In the genomic region with DNA sequence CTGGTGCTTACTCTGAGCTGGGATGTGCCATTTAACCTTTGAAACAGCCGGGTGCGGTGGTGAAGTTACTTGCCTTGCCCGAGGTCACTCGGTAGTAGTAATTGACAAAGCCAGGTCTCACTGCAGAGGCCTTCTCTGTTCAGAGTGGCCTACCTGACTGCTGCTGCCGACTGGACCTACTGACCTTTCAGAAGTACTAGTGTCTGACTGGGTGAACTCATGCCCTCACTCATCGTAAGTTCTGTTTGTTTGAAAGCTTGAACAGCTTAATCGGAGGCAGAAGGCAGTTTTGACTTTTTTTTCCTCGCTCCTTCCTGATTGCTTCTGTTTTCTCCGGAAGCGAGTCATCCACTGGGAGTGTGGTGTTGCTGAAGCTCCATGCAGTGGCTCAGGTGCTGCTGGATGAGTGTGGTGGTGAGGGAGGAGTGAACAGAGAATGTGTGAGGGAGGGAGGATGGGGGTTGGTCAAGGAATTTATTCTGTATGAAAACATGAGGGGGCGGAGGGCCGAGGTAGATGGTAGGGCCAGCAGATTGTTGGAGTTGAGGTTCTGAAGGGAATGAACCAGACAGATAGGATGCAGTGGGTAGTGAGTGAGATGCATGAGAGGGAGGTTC, we compare ENCODE assay signal across 1 cellular context.
TF ChIP-seq lines count a peak whose summit lies in the region.

No MANE protein-coding gene starts in this region.

TF ChIP-seq in HepG2, 621 proteins besides CTCF, POLR2A, EP300 and RAD21 (continued from another document and continues in another):
- TF ChIP-seq, protein P1, sequence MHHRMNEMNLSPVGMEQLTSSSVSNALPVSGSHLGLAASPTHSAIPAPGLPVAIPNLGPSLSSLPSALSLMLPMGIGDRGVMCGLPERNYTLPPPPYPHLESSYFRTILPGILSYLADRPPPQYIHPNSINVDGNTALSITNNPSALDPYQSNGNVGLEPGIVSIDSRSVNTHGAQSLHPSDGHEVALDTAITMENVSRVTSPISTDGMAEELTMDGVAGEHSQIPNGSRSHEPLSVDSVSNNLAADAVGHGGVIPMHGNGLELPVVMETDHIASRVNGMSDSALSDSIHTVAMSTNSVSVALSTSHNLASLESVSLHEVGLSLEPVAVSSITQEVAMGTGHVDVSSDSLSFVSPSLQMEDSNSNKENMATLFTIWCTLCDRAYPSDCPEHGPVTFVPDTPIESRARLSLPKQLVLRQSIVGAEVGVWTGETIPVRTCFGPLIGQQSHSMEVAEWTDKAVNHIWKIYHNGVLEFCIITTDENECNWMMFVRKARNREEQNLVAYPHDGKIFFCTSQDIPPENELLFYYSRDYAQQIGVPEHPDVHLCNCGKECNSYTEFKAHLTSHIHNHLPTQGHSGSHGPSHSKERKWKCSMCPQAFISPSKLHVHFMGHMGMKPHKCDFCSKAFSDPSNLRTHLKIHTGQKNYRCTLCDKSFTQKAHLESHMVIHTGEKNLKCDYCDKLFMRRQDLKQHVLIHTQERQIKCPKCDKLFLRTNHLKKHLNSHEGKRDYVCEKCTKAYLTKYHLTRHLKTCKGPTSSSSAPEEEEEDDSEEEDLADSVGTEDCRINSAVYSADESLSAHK (CRISPR knock-in tag; IDR thresholded peaks at IDR 0.05; ENCODE audit: borderline replicate concordance), result no peak
- TF ChIP-seq SKI (IDR thresholded peaks at IDR 0.05; ENCODE audit: partially characterized antibody), result no peak
- TF ChIP-seq GATA4 (IDR thresholded peaks at IDR 0.05; ENCODE audit: borderline replicate concordance, low read depth), result no peak
- TF ChIP-seq ZMYM3 (CRISPR knock-in tag; IDR thresholded peaks at IDR 0.05), result no peak; the same call in 1 of the 2 replicates
- no peak for TF ChIP-seq XBP1 (CRISPR knock-in tag; IDR thresholded peaks at IDR 0.05)
- TF ChIP-seq GFI1 (CRISPR knock-in tag; IDR thresholded peaks at IDR 0.05; ENCODE audit: borderline replicate concordance), result no peak
- TF ChIP-seq, protein P2, sequence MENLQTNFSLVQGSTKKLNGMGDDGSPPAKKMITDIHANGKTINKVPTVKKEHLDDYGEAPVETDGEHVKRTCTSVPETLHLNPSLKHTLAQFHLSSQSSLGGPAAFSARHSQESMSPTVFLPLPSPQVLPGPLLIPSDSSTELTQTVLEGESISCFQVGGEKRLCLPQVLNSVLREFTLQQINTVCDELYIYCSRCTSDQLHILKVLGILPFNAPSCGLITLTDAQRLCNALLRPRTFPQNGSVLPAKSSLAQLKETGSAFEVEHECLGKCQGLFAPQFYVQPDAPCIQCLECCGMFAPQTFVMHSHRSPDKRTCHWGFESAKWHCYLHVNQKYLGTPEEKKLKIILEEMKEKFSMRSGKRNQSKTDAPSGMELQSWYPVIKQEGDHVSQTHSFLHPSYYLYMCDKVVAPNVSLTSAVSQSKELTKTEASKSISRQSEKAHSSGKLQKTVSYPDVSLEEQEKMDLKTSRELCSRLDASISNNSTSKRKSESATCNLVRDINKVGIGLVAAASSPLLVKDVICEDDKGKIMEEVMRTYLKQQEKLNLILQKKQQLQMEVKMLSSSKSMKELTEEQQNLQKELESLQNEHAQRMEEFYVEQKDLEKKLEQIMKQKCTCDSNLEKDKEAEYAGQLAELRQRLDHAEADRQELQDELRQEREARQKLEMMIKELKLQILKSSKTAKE (CRISPR knock-in tag; IDR thresholded peaks at IDR 0.05; ENCODE audit: borderline replicate concordance), result 0 out of 2 replicates have a peak, but pooled peaks have one; percentile 36
- peak; percentile 48 for TF ChIP-seq ZFY (CRISPR knock-in tag; IDR thresholded peaks at IDR 0.05)
- TF ChIP-seq RORA (CRISPR knock-in tag; IDR thresholded peaks at IDR 0.05), result no peak
- TF ChIP-seq, protein P3, sequence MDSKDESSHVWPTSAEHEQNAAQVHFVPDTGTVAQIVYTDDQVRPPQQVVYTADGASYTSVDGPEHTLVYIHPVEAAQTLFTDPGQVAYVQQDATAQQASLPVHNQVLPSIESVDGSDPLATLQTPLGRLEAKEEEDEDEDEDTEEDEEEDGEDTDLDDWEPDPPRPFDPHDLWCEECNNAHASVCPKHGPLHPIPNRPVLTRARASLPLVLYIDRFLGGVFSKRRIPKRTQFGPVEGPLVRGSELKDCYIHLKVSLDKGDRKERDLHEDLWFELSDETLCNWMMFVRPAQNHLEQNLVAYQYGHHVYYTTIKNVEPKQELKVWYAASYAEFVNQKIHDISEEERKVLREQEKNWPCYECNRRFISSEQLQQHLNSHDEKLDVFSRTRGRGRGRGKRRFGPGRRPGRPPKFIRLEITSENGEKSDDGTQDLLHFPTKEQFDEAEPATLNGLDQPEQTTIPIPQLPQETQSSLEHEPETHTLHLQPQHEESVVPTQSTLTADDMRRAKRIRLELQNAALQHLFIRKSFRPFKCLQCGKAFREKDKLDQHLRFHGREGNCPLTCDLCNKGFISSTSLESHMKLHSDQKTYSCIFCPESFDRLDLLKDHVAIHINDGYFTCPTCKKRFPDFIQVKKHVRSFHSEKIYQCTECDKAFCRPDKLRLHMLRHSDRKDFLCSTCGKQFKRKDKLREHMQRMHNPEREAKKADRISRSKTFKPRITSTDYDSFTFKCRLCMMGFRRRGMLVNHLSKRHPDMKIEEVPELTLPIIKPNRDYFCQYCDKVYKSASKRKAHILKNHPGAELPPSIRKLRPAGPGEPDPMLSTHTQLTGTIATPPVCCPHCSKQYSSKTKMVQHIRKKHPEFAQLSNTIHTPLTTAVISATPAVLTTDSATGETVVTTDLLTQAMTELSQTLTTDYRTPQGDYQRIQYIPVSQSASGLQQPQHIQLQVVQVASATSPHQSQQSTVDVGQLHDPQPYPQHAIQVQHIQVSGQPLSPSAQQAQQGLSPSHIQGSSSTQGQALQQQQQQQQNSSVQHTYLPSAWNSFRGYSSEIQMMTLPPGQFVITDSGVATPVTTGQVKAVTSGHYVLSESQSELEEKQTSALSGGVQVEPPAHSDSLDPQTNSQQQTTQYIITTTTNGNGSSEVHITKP (CRISPR knock-in tag; IDR thresholded peaks at IDR 0.05; ENCODE audit: low read depth), result peak; percentile 46; the same call in 1 of the 2 replicates
- no peak for TF ChIP-seq ZNF570 (CRISPR knock-in tag; IDR thresholded peaks at IDR 0.05; ENCODE audit: borderline replicate concordance)
- peak; percentile 33; the same call in 1 of the 2 replicates for TF ChIP-seq NR2F2 (IDR thresholded peaks at IDR 0.05; ENCODE audit: borderline replicate concordance, low read depth)
- TF ChIP-seq THAP11 (CRISPR knock-in tag; IDR thresholded peaks at IDR 0.05), result peak; percentile 40; the same call in 1 of the 2 replicates
- TF ChIP-seq, protein P4, sequence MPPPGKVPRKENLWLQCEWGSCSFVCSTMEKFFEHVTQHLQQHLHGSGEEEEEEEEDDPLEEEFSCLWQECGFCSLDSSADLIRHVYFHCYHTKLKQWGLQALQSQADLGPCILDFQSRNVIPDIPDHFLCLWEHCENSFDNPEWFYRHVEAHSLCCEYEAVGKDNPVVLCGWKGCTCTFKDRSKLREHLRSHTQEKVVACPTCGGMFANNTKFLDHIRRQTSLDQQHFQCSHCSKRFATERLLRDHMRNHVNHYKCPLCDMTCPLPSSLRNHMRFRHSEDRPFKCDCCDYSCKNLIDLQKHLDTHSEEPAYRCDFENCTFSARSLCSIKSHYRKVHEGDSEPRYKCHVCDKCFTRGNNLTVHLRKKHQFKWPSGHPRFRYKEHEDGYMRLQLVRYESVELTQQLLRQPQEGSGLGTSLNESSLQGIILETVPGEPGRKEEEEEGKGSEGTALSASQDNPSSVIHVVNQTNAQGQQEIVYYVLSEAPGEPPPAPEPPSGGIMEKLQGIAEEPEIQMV (CRISPR knock-in tag; IDR thresholded peaks at IDR 0.05; ENCODE audit: low read depth), result no peak
- TF ChIP-seq RXRB (CRISPR knock-in tag; IDR thresholded peaks at IDR 0.05; ENCODE audit: borderline replicate concordance), result peak; percentile 60; the same call in 1 of the 2 replicates
- peak; percentile 49 for TF ChIP-seq SALL1 (CRISPR knock-in tag; IDR thresholded peaks at IDR 0.05)
- TF ChIP-seq, protein P5, sequence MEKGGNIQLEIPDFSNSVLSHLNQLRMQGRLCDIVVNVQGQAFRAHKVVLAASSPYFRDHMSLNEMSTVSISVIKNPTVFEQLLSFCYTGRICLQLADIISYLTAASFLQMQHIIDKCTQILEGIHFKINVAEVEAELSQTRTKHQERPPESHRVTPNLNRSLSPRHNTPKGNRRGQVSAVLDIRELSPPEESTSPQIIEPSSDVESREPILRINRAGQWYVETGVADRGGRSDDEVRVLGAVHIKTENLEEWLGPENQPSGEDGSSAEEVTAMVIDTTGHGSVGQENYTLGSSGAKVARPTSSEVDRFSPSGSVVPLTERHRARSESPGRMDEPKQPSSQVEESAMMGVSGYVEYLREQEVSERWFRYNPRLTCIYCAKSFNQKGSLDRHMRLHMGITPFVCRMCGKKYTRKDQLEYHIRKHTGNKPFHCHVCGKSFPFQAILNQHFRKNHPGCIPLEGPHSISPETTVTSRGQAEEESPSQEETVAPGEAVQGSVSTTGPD (CRISPR knock-in tag; IDR thresholded peaks at IDR 0.05), result no peak
- TF ChIP-seq, protein P6, sequence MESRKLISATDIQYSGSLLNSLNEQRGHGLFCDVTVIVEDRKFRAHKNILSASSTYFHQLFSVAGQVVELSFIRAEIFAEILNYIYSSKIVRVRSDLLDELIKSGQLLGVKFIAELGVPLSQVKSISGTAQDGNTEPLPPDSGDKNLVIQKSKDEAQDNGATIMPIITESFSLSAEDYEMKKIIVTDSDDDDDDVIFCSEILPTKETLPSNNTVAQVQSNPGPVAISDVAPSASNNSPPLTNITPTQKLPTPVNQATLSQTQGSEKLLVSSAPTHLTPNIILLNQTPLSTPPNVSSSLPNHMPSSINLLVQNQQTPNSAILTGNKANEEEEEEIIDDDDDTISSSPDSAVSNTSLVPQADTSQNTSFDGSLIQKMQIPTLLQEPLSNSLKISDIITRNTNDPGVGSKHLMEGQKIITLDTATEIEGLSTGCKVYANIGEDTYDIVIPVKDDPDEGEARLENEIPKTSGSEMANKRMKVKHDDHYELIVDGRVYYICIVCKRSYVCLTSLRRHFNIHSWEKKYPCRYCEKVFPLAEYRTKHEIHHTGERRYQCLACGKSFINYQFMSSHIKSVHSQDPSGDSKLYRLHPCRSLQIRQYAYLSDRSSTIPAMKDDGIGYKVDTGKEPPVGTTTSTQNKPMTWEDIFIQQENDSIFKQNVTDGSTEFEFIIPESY (CRISPR knock-in tag; IDR thresholded peaks at IDR 0.05), result peak; percentile 15; the same call in 1 of the 2 replicates
- TF ChIP-seq ATM (IDR thresholded peaks at IDR 0.05; ENCODE audit: borderline replicate concordance), result no peak
- no peak for TF ChIP-seq ZNF629 (CRISPR knock-in tag; conservative IDR thresholded peaks at IDR 0.05)
- TF ChIP-seq, protein P7, sequence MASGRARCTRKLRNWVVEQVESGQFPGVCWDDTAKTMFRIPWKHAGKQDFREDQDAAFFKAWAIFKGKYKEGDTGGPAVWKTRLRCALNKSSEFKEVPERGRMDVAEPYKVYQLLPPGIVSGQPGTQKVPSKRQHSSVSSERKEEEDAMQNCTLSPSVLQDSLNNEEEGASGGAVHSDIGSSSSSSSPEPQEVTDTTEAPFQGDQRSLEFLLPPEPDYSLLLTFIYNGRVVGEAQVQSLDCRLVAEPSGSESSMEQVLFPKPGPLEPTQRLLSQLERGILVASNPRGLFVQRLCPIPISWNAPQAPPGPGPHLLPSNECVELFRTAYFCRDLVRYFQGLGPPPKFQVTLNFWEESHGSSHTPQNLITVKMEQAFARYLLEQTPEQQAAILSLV (CRISPR knock-in tag; IDR thresholded peaks at IDR 0.05; ENCODE audit: borderline replicate concordance), result no peak
- no peak for TF ChIP-seq ZSCAN20 (CRISPR knock-in tag; IDR thresholded peaks at IDR 0.05; ENCODE audit: borderline replicate concordance)
- TF ChIP-seq KDM6A (CRISPR knock-in tag; IDR thresholded peaks at IDR 0.05; ENCODE audit: low read depth), result no peak
- TF ChIP-seq ZNF768 (CRISPR knock-in tag; IDR thresholded peaks at IDR 0.05), result no peak
- TF ChIP-seq, protein P8, sequence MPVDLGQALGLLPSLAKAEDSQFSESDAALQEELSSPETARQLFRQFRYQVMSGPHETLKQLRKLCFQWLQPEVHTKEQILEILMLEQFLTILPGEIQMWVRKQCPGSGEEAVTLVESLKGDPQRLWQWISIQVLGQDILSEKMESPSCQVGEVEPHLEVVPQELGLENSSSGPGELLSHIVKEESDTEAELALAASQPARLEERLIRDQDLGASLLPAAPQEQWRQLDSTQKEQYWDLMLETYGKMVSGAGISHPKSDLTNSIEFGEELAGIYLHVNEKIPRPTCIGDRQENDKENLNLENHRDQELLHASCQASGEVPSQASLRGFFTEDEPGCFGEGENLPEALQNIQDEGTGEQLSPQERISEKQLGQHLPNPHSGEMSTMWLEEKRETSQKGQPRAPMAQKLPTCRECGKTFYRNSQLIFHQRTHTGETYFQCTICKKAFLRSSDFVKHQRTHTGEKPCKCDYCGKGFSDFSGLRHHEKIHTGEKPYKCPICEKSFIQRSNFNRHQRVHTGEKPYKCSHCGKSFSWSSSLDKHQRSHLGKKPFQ (CRISPR knock-in tag; IDR thresholded peaks at IDR 0.05; ENCODE audit: insufficient replicate concordance), result no peak
- no peak for TF ChIP-seq ZSCAN21 (CRISPR knock-in tag; IDR thresholded peaks at IDR 0.05; ENCODE audit: borderline replicate concordance)
- TF ChIP-seq, protein P9, sequence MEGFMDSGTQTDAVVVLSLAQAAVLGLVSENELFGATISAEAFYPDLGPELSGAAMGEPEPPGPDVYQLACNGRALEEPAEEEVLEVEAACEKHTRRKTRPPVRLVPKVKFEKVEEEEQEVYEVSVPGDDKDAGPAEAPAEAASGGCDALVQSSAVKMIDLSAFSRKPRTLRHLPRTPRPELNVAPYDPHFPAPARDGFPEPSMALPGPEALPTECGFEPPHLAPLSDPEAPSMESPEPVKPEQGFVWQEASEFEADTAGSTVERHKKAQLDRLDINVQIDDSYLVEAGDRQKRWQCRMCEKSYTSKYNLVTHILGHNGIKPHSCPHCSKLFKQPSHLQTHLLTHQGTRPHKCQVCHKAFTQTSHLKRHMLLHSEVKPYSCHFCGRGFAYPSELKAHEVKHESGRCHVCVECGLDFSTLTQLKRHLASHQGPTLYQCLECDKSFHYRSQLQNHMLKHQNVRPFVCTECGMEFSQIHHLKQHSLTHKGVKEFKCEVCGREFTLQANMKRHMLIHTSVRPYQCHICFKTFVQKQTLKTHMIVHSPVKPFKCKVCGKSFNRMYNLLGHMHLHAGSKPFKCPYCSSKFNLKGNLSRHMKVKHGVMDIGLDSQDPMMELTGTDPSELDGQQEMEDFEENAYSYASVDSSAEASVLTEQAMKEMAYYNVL (CRISPR knock-in tag; IDR thresholded peaks at IDR 0.05; ENCODE audit: borderline replicate concordance), result 0 out of 2 replicates have a peak, but pooled peaks have one; percentile 39
- peak; percentile 37; the same call in 1 of the 2 replicates for TF ChIP-seq ELF1 (CRISPR knock-in tag; IDR thresholded peaks at IDR 0.05)
- no peak for TF ChIP-seq ZNF10 (CRISPR knock-in tag; IDR thresholded peaks at IDR 0.05; ENCODE audit: borderline replicate concordance, low read depth)
- 0 out of 2 replicates have a peak, but pooled peaks have one; percentile 24 for TF ChIP-seq MED1 (CRISPR knock-in tag; IDR thresholded peaks at IDR 0.05)
- 0 out of 4 replicates have a peak, but pooled peaks of 1 of the 2 experiments have one; percentile 19 for TF ChIP-seq KLF16 (CRISPR knock-in tag; IDR thresholded peaks at IDR 0.05)
- TF ChIP-seq MAZ (IDR thresholded peaks at IDR 0.05; ENCODE audit: borderline replicate concordance, low read depth, low read length), result no peak
- no peak for TF ChIP-seq MAZ (CRISPR knock-in tag; IDR thresholded peaks at IDR 0.05; ENCODE audit: low read depth)
